Comparison of ENCODE assay signal across 1 cellular context in the genomic region with DNA sequence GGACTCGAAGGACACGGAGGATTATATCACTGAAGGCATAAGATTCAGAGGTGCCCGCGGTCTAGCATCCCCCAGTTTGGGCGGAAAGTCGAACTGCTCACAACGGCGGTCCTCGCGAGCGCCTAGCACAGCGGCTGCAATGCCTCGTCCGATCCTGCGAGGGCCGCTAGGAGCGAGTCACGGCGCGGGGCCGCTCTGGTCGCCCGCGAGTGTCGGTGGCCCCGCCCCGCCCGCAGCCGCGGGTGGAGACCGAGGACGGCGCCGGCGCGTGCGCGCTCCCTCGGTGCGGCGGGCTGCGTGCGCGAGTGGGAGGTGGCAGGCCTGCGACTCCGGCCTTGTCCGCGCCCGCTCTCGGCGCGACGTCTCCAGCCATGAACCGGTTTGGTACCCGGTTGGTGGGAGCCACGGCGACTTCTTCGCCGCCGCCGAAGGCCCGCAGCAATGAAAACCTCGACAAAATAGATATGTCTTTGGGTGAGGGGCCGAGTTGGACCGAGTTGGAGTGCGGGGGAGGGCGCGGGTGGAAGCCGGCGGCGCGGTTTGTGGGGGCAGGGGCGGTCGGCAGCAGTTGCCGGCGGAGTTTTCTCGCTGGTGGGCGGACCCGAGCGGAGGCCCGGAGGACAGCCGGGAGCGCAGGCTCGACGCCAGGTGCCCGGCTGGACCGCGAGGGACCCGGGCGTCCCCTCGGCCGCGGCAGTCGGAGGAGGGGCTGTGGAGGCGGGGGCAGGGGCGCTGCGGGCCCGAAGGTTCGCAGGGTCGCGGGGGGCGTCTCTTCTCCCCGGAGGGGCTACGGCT.
TF ChIP-seq lines count a peak whose summit lies in the region.

A gene with protein sequence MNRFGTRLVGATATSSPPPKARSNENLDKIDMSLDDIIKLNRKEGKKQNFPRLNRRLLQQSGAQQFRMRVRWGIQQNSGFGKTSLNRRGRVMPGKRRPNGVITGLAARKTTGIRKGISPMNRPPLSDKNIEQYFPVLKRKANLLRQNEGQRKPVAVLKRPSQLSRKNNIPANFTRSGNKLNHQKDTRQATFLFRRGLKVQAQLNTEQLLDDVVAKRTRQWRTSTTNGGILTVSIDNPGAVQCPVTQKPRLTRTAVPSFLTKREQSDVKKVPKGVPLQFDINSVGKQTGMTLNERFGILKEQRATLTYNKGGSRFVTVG (plus strand): TSS at position 283 of the 795 bp plus-strand sequence. CDS start 89 bp downstream, at position 372.

TF ChIP-seq in K562, 482 proteins besides CTCF, POLR2A, EP300 and RAD21 (continued from another document and continues in another):
- no peak for TF ChIP-seq RFX7 (CRISPR knock-in tag; IDR thresholded peaks at IDR 0.05)
- TF ChIP-seq, protein P1, sequence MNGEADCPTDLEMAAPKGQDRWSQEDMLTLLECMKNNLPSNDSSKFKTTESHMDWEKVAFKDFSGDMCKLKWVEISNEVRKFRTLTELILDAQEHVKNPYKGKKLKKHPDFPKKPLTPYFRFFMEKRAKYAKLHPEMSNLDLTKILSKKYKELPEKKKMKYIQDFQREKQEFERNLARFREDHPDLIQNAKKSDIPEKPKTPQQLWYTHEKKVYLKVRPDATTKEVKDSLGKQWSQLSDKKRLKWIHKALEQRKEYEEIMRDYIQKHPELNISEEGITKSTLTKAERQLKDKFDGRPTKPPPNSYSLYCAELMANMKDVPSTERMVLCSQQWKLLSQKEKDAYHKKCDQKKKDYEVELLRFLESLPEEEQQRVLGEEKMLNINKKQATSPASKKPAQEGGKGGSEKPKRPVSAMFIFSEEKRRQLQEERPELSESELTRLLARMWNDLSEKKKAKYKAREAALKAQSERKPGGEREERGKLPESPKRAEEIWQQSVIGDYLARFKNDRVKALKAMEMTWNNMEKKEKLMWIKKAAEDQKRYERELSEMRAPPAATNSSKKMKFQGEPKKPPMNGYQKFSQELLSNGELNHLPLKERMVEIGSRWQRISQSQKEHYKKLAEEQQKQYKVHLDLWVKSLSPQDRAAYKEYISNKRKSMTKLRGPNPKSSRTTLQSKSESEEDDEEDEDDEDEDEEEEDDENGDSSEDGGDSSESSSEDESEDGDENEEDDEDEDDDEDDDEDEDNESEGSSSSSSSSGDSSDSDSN (IDR thresholded peaks at IDR 0.05; ENCODE audit: borderline replicate concordance in 1 of 2, low read depth in 2 of 2, low read length in 2 of 2): no peak; a peak in 1 of 4 replicates
- no peak for TF ChIP-seq NELFE (IDR thresholded peaks at IDR 0.05; ENCODE audit: insufficient read depth, insufficient read length)
- TF ChIP-seq HSF4 (CRISPR knock-in tag; IDR thresholded peaks at IDR 0.05; ENCODE audit: borderline replicate concordance): no peak
- TF ChIP-seq ZNF436 (CRISPR knock-in tag; IDR thresholded peaks at IDR 0.05): no peak
- no peak for TF ChIP-seq ZFP1 (CRISPR knock-in tag; IDR thresholded peaks at IDR 0.05)
- TF ChIP-seq ZNF586 (CRISPR knock-in tag; conservative IDR thresholded peaks at IDR 0.05): no peak
- peak; percentile 94 for TF ChIP-seq EGR1 (conservative IDR thresholded peaks at IDR 0.05)
- TF ChIP-seq, protein P2, sequence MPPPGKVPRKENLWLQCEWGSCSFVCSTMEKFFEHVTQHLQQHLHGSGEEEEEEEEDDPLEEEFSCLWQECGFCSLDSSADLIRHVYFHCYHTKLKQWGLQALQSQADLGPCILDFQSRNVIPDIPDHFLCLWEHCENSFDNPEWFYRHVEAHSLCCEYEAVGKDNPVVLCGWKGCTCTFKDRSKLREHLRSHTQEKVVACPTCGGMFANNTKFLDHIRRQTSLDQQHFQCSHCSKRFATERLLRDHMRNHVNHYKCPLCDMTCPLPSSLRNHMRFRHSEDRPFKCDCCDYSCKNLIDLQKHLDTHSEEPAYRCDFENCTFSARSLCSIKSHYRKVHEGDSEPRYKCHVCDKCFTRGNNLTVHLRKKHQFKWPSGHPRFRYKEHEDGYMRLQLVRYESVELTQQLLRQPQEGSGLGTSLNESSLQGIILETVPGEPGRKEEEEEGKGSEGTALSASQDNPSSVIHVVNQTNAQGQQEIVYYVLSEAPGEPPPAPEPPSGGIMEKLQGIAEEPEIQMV (tag; conservative IDR thresholded peaks at IDR 0.05; ENCODE audit: low read depth): no peak
- no peak for TF ChIP-seq SMAD1 (IDR thresholded peaks at IDR 0.05; ENCODE audit: low read depth, low read length, partially characterized antibody)
- TF ChIP-seq, protein P3, sequence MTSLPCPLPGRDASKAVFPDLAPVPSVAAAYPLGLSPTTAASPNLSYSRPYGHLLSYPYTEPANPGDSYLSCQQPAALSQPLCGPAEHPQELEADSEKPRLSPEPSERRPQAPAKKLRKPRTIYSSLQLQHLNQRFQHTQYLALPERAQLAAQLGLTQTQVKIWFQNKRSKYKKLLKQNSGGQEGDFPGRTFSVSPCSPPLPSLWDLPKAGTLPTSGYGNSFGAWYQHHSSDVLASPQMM (CRISPR knock-in tag; IDR thresholded peaks at IDR 0.05): no peak
- no peak for TF ChIP-seq ZKSCAN3 (CRISPR knock-in tag; IDR thresholded peaks at IDR 0.05)
- TF ChIP-seq, protein P4, sequence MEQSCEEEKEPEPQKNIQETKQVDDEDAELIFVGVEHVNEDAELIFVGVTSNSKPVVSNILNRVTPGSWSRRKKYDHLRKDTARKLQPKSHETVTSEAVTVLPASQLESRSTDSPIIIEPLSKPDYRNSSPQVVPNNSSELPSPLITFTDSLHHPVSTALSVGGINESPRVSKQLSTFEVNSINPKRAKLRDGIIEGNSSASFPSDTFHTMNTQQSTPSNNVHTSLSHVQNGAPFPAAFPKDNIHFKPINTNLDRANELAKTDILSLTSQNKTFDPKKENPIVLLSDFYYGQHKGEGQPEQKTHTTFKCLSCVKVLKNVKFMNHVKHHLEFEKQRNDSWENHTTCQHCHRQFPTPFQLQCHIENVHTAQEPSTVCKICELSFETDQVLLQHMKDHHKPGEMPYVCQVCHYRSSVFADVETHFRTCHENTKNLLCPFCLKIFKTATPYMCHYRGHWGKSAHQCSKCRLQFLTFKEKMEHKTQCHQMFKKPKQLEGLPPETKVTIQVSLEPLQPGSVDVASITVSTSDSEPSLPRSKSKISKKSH (CRISPR knock-in tag; IDR thresholded peaks at IDR 0.05): no peak
- TF ChIP-seq ATF7 (IDR thresholded peaks at IDR 0.05): peak; percentile 76
- TF ChIP-seq, protein P5, sequence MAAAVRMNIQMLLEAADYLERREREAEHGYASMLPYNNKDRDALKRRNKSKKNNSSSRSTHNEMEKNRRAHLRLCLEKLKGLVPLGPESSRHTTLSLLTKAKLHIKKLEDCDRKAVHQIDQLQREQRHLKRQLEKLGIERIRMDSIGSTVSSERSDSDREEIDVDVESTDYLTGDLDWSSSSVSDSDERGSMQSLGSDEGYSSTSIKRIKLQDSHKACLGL (CRISPR knock-in tag; IDR thresholded peaks at IDR 0.05; ENCODE audit: borderline replicate concordance, poor library complexity, severe bottlenecking): no peak
- peak; percentile 83 for TF ChIP-seq RBBP5 (IDR thresholded peaks at IDR 0.05; ENCODE audit: borderline replicate concordance, insufficient read depth, low read length, poor library complexity, severe bottlenecking)
- TF ChIP-seq ILK (tag; IDR thresholded peaks at IDR 0.05; ENCODE audit: borderline replicate concordance, low read depth): no peak
- TF ChIP-seq, protein P6, sequence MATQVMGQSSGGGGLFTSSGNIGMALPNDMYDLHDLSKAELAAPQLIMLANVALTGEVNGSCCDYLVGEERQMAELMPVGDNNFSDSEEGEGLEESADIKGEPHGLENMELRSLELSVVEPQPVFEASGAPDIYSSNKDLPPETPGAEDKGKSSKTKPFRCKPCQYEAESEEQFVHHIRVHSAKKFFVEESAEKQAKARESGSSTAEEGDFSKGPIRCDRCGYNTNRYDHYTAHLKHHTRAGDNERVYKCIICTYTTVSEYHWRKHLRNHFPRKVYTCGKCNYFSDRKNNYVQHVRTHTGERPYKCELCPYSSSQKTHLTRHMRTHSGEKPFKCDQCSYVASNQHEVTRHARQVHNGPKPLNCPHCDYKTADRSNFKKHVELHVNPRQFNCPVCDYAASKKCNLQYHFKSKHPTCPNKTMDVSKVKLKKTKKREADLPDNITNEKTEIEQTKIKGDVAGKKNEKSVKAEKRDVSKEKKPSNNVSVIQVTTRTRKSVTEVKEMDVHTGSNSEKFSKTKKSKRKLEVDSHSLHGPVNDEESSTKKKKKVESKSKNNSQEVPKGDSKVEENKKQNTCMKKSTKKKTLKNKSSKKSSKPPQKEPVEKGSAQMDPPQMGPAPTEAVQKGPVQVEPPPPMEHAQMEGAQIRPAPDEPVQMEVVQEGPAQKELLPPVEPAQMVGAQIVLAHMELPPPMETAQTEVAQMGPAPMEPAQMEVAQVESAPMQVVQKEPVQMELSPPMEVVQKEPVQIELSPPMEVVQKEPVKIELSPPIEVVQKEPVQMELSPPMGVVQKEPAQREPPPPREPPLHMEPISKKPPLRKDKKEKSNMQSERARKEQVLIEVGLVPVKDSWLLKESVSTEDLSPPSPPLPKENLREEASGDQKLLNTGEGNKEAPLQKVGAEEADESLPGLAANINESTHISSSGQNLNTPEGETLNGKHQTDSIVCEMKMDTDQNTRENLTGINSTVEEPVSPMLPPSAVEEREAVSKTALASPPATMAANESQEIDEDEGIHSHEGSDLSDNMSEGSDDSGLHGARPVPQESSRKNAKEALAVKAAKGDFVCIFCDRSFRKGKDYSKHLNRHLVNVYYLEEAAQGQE (CRISPR knock-in tag; IDR thresholded peaks at IDR 0.05; ENCODE audit: low read depth): no peak
- TF ChIP-seq, protein P7, sequence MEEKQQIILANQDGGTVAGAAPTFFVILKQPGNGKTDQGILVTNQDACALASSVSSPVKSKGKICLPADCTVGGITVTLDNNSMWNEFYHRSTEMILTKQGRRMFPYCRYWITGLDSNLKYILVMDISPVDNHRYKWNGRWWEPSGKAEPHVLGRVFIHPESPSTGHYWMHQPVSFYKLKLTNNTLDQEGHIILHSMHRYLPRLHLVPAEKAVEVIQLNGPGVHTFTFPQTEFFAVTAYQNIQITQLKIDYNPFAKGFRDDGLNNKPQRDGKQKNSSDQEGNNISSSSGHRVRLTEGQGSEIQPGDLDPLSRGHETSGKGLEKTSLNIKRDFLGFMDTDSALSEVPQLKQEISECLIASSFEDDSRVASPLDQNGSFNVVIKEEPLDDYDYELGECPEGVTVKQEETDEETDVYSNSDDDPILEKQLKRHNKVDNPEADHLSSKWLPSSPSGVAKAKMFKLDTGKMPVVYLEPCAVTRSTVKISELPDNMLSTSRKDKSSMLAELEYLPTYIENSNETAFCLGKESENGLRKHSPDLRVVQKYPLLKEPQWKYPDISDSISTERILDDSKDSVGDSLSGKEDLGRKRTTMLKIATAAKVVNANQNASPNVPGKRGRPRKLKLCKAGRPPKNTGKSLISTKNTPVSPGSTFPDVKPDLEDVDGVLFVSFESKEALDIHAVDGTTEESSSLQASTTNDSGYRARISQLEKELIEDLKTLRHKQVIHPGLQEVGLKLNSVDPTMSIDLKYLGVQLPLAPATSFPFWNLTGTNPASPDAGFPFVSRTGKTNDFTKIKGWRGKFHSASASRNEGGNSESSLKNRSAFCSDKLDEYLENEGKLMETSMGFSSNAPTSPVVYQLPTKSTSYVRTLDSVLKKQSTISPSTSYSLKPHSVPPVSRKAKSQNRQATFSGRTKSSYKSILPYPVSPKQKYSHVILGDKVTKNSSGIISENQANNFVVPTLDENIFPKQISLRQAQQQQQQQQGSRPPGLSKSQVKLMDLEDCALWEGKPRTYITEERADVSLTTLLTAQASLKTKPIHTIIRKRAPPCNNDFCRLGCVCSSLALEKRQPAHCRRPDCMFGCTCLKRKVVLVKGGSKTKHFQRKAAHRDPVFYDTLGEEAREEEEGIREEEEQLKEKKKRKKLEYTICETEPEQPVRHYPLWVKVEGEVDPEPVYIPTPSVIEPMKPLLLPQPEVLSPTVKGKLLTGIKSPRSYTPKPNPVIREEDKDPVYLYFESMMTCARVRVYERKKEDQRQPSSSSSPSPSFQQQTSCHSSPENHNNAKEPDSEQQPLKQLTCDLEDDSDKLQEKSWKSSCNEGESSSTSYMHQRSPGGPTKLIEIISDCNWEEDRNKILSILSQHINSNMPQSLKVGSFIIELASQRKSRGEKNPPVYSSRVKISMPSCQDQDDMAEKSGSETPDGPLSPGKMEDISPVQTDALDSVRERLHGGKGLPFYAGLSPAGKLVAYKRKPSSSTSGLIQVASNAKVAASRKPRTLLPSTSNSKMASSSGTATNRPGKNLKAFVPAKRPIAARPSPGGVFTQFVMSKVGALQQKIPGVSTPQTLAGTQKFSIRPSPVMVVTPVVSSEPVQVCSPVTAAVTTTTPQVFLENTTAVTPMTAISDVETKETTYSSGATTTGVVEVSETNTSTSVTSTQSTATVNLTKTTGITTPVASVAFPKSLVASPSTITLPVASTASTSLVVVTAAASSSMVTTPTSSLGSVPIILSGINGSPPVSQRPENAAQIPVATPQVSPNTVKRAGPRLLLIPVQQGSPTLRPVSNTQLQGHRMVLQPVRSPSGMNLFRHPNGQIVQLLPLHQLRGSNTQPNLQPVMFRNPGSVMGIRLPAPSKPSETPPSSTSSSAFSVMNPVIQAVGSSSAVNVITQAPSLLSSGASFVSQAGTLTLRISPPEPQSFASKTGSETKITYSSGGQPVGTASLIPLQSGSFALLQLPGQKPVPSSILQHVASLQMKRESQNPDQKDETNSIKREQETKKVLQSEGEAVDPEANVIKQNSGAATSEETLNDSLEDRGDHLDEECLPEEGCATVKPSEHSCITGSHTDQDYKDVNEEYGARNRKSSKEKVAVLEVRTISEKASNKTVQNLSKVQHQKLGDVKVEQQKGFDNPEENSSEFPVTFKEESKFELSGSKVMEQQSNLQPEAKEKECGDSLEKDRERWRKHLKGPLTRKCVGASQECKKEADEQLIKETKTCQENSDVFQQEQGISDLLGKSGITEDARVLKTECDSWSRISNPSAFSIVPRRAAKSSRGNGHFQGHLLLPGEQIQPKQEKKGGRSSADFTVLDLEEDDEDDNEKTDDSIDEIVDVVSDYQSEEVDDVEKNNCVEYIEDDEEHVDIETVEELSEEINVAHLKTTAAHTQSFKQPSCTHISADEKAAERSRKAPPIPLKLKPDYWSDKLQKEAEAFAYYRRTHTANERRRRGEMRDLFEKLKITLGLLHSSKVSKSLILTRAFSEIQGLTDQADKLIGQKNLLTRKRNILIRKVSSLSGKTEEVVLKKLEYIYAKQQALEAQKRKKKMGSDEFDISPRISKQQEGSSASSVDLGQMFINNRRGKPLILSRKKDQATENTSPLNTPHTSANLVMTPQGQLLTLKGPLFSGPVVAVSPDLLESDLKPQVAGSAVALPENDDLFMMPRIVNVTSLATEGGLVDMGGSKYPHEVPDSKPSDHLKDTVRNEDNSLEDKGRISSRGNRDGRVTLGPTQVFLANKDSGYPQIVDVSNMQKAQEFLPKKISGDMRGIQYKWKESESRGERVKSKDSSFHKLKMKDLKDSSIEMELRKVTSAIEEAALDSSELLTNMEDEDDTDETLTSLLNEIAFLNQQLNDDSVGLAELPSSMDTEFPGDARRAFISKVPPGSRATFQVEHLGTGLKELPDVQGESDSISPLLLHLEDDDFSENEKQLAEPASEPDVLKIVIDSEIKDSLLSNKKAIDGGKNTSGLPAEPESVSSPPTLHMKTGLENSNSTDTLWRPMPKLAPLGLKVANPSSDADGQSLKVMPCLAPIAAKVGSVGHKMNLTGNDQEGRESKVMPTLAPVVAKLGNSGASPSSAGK (IDR thresholded peaks at IDR 0.05): peak; percentile 93
- no peak for TF ChIP-seq TFAM (CRISPR knock-in tag; conservative IDR thresholded peaks at IDR 0.05)
- no peak for TF ChIP-seq SRSF1 (IDR thresholded peaks at IDR 0.05; ENCODE audit: low read depth, low read length)
- peak; percentile 50; the same call in 1 of the 2 replicates for TF ChIP-seq CBX5 (IDR thresholded peaks at IDR 0.05; ENCODE audit: borderline replicate concordance, low read depth)
- TF ChIP-seq ZNF780A (CRISPR knock-in tag; IDR thresholded peaks at IDR 0.05): no peak
- TF ChIP-seq BMI1 (IDR thresholded peaks at IDR 0.05; ENCODE audit: low read length): no peak
- TF ChIP-seq ZNF589 (CRISPR knock-in tag; IDR thresholded peaks at IDR 0.05; ENCODE audit: low read depth): peak; percentile 60; the same call in 1 of the 2 replicates
- peak; percentile 84 for TF ChIP-seq ZNF134 (CRISPR knock-in tag; conservative IDR thresholded peaks at IDR 0.05)
